ENCODE assay signal across 9 cellular contexts in genomic region chr13:113585828-113586355, GRCh38. TPM values are rescaled to one million over a fixed set of nuclear protein-coding genes. Genes with fewer than 3 reads are reported as not detected.
DNase-seq lines count a peak whose midpoint lies in the region; ATAC-seq, FAIRE-seq and TF ChIP-seq lines count a peak whose summit lies in the region.
"Had no signal": no experiment of that assay in that cellular context is flagged by ENCODE, and none has a peak within 500 bp of the region (broad histone marks: within the 10 kb centered on the region; RNA-seq: fewer than 3 reads in every experiment).

No MANE protein-coding gene starts in this region.

- peak overlapping the region; percentile 88 for H3K27ac Mint-ChIP-seq in activated naive CD4-positive, alpha-beta T cell treated with anti-CD3 and anti-CD28 coated beads, Interleukin-2, amount 50 U/mL, for 24 hours
- H3K27ac Mint-ChIP-seq in activated T-helper 17 cell treated with anti-CD3 and anti-CD28 coated beads, Interleukin-2, amount 50 U/mL, for 72 hours, result peak overlapping the region; percentile 90
- peak overlapping the region; percentile 85 for H3K27ac Mint-ChIP-seq in type B pancreatic cell

- no peak for DNase-seq in activated naive CD4-positive, alpha-beta T cell treated with anti-CD3 and anti-CD28 coated beads, Interleukin-2, amount 50 U/mL, for 16 hours
- DNase-seq in kidney, result peak; percentile 37
- no peak for DNase-seq in type B pancreatic cell (ENCODE audit: extremely low spot score, unreplicated experiment)
- DNase-seq in GOT3 (lab: John Stamatoyannopoulos, UW), result no peak
- no peak for DNase-seq in CD1c-positive myeloid dendritic cell (ENCODE audit: extremely low spot score)
- DNase-seq: SIG-M5 had no signal

- intact Hi-C loops in kidney (cut with DNase I), result no loop called here

- H3K36me3 ChIP-seq in kidney (ENCODE audit: control insufficient read depth in 1 of 2, insufficient read depth in 2 of 2, low read length in 2 of 2), result peaks cover 6 to 12% of the 10 kb centered on the region in 2 donors

- TF ChIP-seq CTCF in kidney (IDR thresholded peaks at IDR 0.05; ENCODE audit: borderline replicate concordance, extremely low read depth, insufficient read depth) (no peak), type B pancreatic cell (conservative IDR thresholded peaks at IDR 0.05) (no peak)

- H3K36me3 Mint-ChIP-seq in activated naive CD4-positive, alpha-beta T cell treated with anti-CD3 and anti-CD28 coated beads, Interleukin-2, amount 50 U/mL, for 24 hours, result peaks cover 3% of the 10 kb centered on the region
- H3K36me3 Mint-ChIP-seq in activated T-helper 17 cell treated with anti-CD3 and anti-CD28 coated beads, Interleukin-2, amount 50 U/mL, for 72 hours (ENCODE audit: low read depth), result peaks cover 52% of the 10 kb centered on the region
- H3K36me3 Mint-ChIP-seq in type B pancreatic cell, result peaks cover 10% of the 10 kb centered on the region

- H3K27ac ChIP-seq in kidney (ENCODE audit: low read depth in 2 of 2, low read length in 2 of 2), result no peak overlapping the region

- H3K4me3 Mint-ChIP-seq in activated naive CD4-positive, alpha-beta T cell treated with anti-CD3 and anti-CD28 coated beads, Interleukin-2, amount 50 U/mL, for 24 hours, result peak overlapping the region; percentile 92
- peak overlapping the region; percentile 90 for H3K4me3 Mint-ChIP-seq in activated T-helper 17 cell treated with anti-CD3 and anti-CD28 coated beads, Interleukin-2, amount 50 U/mL, for 72 hours
- H3K4me3 Mint-ChIP-seq in type B pancreatic cell, result peak overlapping the region; percentile 92

- no peaks in the 10 kb centered on the region for H3K27me3 Mint-ChIP-seq in activated naive CD4-positive, alpha-beta T cell treated with anti-CD3 and anti-CD28 coated beads, Interleukin-2, amount 50 U/mL, for 24 hours
- H3K27me3 Mint-ChIP-seq in activated T-helper 17 cell treated with anti-CD3 and anti-CD28 coated beads, Interleukin-2, amount 50 U/mL, for 72 hours, result no peaks in the 10 kb centered on the region
- no peaks in the 10 kb centered on the region for H3K27me3 Mint-ChIP-seq in type B pancreatic cell

- peak overlapping the region; percentile 24 to 56 for H3K4me3 ChIP-seq in kidney (ENCODE audit: low read length in 2 of 2)

- H3K9me3 Mint-ChIP-seq in activated naive CD4-positive, alpha-beta T cell treated with anti-CD3 and anti-CD28 coated beads, Interleukin-2, amount 50 U/mL, for 24 hours, result no peaks in the 10 kb centered on the region
- no peaks in the 10 kb centered on the region for H3K9me3 Mint-ChIP-seq in activated T-helper 17 cell treated with anti-CD3 and anti-CD28 coated beads, Interleukin-2, amount 50 U/mL, for 72 hours
- H3K9me3 Mint-ChIP-seq in type B pancreatic cell, result no peaks in the 10 kb centered on the region

- H3K4me1 ChIP-seq in kidney (ENCODE audit: control insufficient read depth in 1 of 2, insufficient read depth in 1 of 2, low read depth in 1 of 2, low read length in 2 of 2), result peaks cover 0 to 6% of the 10 kb centered on the region in 2 donors

- peak overlapping the region in 1 of 2 donors; percentile 12 for H3K9ac ChIP-seq in kidney (ENCODE audit: low read length in 2 of 2)

- H3K4me1 Mint-ChIP-seq in activated naive CD4-positive, alpha-beta T cell treated with anti-CD3 and anti-CD28 coated beads, Interleukin-2, amount 50 U/mL, for 24 hours, result peaks cover 34% of the 10 kb centered on the region
- peaks cover 15% of the 10 kb centered on the region for H3K4me1 Mint-ChIP-seq in activated T-helper 17 cell treated with anti-CD3 and anti-CD28 coated beads, Interleukin-2, amount 50 U/mL, for 72 hours
- peaks cover 19% of the 10 kb centered on the region for H3K4me1 Mint-ChIP-seq in type B pancreatic cell (ENCODE audit: unreplicated experiment)

- H3K9me3 ChIP-seq in kidney (ENCODE audit: control insufficient read depth in 1 of 2, low read length in 2 of 2), result no peaks in the 10 kb centered on the region

- FAIRE-seq in kidney (lab: Jason Lieb, UNC), result no peak

- no peak for ATAC-seq in activated T-helper 17 cell treated with anti-CD3 and anti-CD28 coated beads, Interleukin-2, amount 50 U/mL, for 72 hours (replicated peaks)
- no peak for ATAC-seq in HG03280 (IDR thresholded peaks at IDR 0.05; ENCODE audit: unreplicated experiment)

RNA-seq across cellular contexts. Expression of gene TFDP1, which starts 1.3 kb away (rescaled TPM):
- total RNA-seq in activated T-helper 17 cell treated with anti-CD3 and anti-CD28 coated beads, Interleukin-2, amount 50 U/mL, for 72 hours, result 100 to 1,000 TPM in 1 of 2 donors, 10 to 100 TPM in 1; 98.1 to 188 TPM
- total RNA-seq in kidney (46.9 TPM), type B pancreatic cell (ENCODE audit: low replicate concordance) (78.4 and 78.8 TPM in 2 replicates)
- polyA plus RNA-seq in kidney (ENCODE audit: insufficient read depth, low read depth, low replicate concordance), result 33.8 TPM
